26 cellular contexts compared by ENCODE assay signal in genomic region chr11:8932564-8933180, GRCh38. TPM values are rescaled to one million over a fixed set of nuclear protein-coding genes. Genes with fewer than 3 reads are reported as not detected.
DNase-seq lines count a peak whose midpoint lies in the region; ATAC-seq and TF ChIP-seq lines count a peak whose summit lies in the region.
"Had no signal": no experiment of that assay in that cellular context is flagged by ENCODE, and none has a peak within 500 bp of the region (broad histone marks: within the 10 kb centered on the region; RNA-seq: fewer than 3 reads in every experiment).

TSS of gene C11orf16 (minus strand) at chr11:8932947. CDS start at chr11:8932308, 639 bp downstream.

- H3K23ac ChIP-seq in mesenchymal stem cell (ENCODE audit: low read length in 2 of 2) = no peak within 1 kb of the TSS

- peak within 1 kb of the TSS; percentile 60 for H2AK5ac ChIP-seq in mesenchymal stem cell (ENCODE audit: low read length, severe bottlenecking)

- peak within 1 kb of the TSS; percentile 95 to 96 for H2BK12ac ChIP-seq in mesenchymal stem cell (ENCODE audit: low read length in 2 of 2)

- no peak for DNase-seq in natural killer cell treated with Interleukin-12 subunit alpha and Interleukin-12 subunit beta and Interleukin-15 and Interleukin-18, amount 100 ng/mL, for 72 hours (ENCODE audit: low spot score)
- no peak for DNase-seq in natural killer cell
- peak; percentile 27 for DNase-seq in NCI-H748 treated with DMSO at 0.1 percent for 48 hours (lab: John Stamatoyannopoulos, UW)
- no peak for DNase-seq in mesenchymal stem cell
- no peak for DNase-seq in HCEC 1CT
- DNase-seq: activated CD4-positive, alpha-beta memory T cell treated with anti-CD3 and anti-CD28 coated beads, Interleukin-2, amount 10 ng/mL, durations not matched to agents 7 days and 5 days; activated gamma-delta T cell treated with Interleukin-2 at 50 U/mL for 16 hours; adrenal gland; BE2C; Karpas-422; NCI-H2081 treated with DMSO at 0.1 percent for 48 hours; NCI-H510A treated with DMSO at 0.1 percent for 48 hours; ovary; spleen; stimulated activated CD4-positive, alpha-beta T cell treated with anti-CD3 and anti-CD28 coated beads, Interleukin-4, amount 100 ng/mL, for 24 hours; stimulated activated naive CD8-positive, alpha-beta T cell treated with anti-CD3 and anti-CD28 coated beads, Interleukin-15, Interleukin-2, amounts not matched to agents 100 U/mL and 50 U/mL, for 24 hours; tibial artery had no signal

- no peaks in the 10 kb centered on the region for H3K9me3 Mint-ChIP-seq in natural killer cell treated with Interleukin-12 subunit alpha and Interleukin-12 subunit beta and Interleukin-15 and Interleukin-18, amount 100 ng/mL, for 72 hours
- H3K9me3 Mint-ChIP-seq in natural killer cell = no peaks in the 10 kb centered on the region
- H3K9me3 Mint-ChIP-seq: activated CD4-positive, alpha-beta memory T cell treated with anti-CD3 and anti-CD28 coated beads, Interleukin-2, amount 10 ng/mL, durations not matched to agents 7 days and 5 days had no signal

- H3K27ac Mint-ChIP-seq in natural killer cell treated with Interleukin-12 subunit alpha and Interleukin-12 subunit beta and Interleukin-15 and Interleukin-18, amount 100 ng/mL, for 72 hours = no peak within 1 kb of the TSS
- H3K27ac Mint-ChIP-seq in natural killer cell = no peak within 1 kb of the TSS
- H3K27ac Mint-ChIP-seq: activated CD4-positive, alpha-beta memory T cell treated with anti-CD3 and anti-CD28 coated beads, Interleukin-2, amount 10 ng/mL, durations not matched to agents 7 days and 5 days had no signal

- peak within 1 kb of the TSS in 1 of 2 experiments; percentile 18 for H3K4ac ChIP-seq in mesenchymal stem cell (ENCODE audit: low read depth in 1 of 2, low read length in 2 of 2)

- H3K27ac ChIP-seq in mesenchymal stem cell (ENCODE audit: low read length, poor library complexity, severe bottlenecking) = no peak within 1 kb of the TSS
- H3K27ac ChIP-seq: adrenal gland, coronary artery, ovary, right atrium auricular region, spleen, tibial artery had no signal

- H2BK5ac ChIP-seq in mesenchymal stem cell (ENCODE audit: low read depth, low read length, poor library complexity, severe bottlenecking) = peak within 1 kb of the TSS; percentile 23

- no peak within 1 kb of the TSS for H3K4me3 Mint-ChIP-seq in natural killer cell treated with Interleukin-12 subunit alpha and Interleukin-12 subunit beta and Interleukin-15 and Interleukin-18, amount 100 ng/mL, for 72 hours
- H3K4me3 Mint-ChIP-seq in natural killer cell = no peak within 1 kb of the TSS
- H3K4me3 Mint-ChIP-seq: activated CD4-positive, alpha-beta memory T cell treated with anti-CD3 and anti-CD28 coated beads, Interleukin-2, amount 10 ng/mL, durations not matched to agents 7 days and 5 days had no signal

- H3K9ac ChIP-seq in mesenchymal stem cell (ENCODE audit: low read length) = no peak within 1 kb of the TSS

- peak within 1 kb of the TSS in 1 of 2 experiments; percentile 89 for H3K14ac ChIP-seq in mesenchymal stem cell (ENCODE audit: low read length in 2 of 2)

- TF ChIP-seq CTCF in natural killer cell (IDR thresholded peaks at IDR 0.05) = no peak

- no peaks in the 10 kb centered on the region for H3K27me3 ChIP-seq in mesenchymal stem cell (ENCODE audit: control insufficient read depth in 1 of 2, insufficient read depth in 1 of 2, low read length in 2 of 2)
- H3K27me3 ChIP-seq: adrenal gland, BE2C, ovary, right atrium auricular region, spleen, tibial artery had no signal

- no peaks in the 10 kb centered on the region for H3K36me3 Mint-ChIP-seq in natural killer cell treated with Interleukin-12 subunit alpha and Interleukin-12 subunit beta and Interleukin-15 and Interleukin-18, amount 100 ng/mL, for 72 hours
- H3K36me3 Mint-ChIP-seq in natural killer cell = no peaks in the 10 kb centered on the region

- H3K9me3 ChIP-seq in mesenchymal stem cell (ENCODE audit: control insufficient read depth, low read length) = no peaks in the 10 kb centered on the region
- H3K9me3 ChIP-seq: adrenal gland, BE2C, ovary, right atrium auricular region, spleen, tibial artery had no signal

- H3K4me1 ChIP-seq in mesenchymal stem cell (ENCODE audit: control insufficient read depth, insufficient read depth, low read depth, low read length) = peaks cover 11% of the 10 kb centered on the region
- H3K4me1 ChIP-seq: adrenal gland, BE2C, right atrium auricular region, spleen, tibial artery had no signal

- WGBS in mesenchymal stem cell = 87% methylated on average over 12 of the region's 12 CpGs

- intact Hi-C loops in natural killer cell (cut with micrococcal nuclease) = no loop called here

- H2AFZ ChIP-seq in mesenchymal stem cell (ENCODE audit: low read depth, low read length) = no peak within 1 kb of the TSS

- H3K4me1 Mint-ChIP-seq in natural killer cell treated with Interleukin-12 subunit alpha and Interleukin-12 subunit beta and Interleukin-15 and Interleukin-18, amount 100 ng/mL, for 72 hours (ENCODE audit: low read depth in 2 of 2) = no peaks in the 10 kb centered on the region
- H3K4me1 Mint-ChIP-seq in natural killer cell = no peaks in the 10 kb centered on the region
- H3K4me1 Mint-ChIP-seq: activated CD4-positive, alpha-beta memory T cell treated with anti-CD3 and anti-CD28 coated beads, Interleukin-2, amount 10 ng/mL, durations not matched to agents 7 days and 5 days had no signal

- peak within 1 kb of the TSS; percentile 84 for H4K91ac ChIP-seq in mesenchymal stem cell (ENCODE audit: low read length)

- no peaks in the 10 kb centered on the region for H3K27me3 Mint-ChIP-seq in natural killer cell treated with Interleukin-12 subunit alpha and Interleukin-12 subunit beta and Interleukin-15 and Interleukin-18, amount 100 ng/mL, for 72 hours
- peaks cover 2 to 9% of the 10 kb centered on the region in 2 donors for H3K27me3 Mint-ChIP-seq in natural killer cell (ENCODE audit: low read depth in 2 of 2)
- H3K27me3 Mint-ChIP-seq: activated CD4-positive, alpha-beta memory T cell treated with anti-CD3 and anti-CD28 coated beads, Interleukin-2, amount 10 ng/mL, durations not matched to agents 7 days and 5 days had no signal

- peak within 1 kb of the TSS; percentile 37 to 68 for H3K18ac ChIP-seq in mesenchymal stem cell (ENCODE audit: low read depth in 1 of 2, low read length in 2 of 2)

- H2BK120ac ChIP-seq in mesenchymal stem cell (ENCODE audit: low read depth, low read length) = no peak within 1 kb of the TSS

- H3K4me3 ChIP-seq in mesenchymal stem cell (ENCODE audit: insufficient read depth in 1 of 2, low read depth in 1 of 2, low read length in 2 of 2) = no peak within 1 kb of the TSS
- H3K4me3 ChIP-seq: adrenal gland, coronary artery, ovary, right atrium auricular region, spleen, tibial artery had no signal

- no peak within 1 kb of the TSS for H3K4me2 ChIP-seq in mesenchymal stem cell (ENCODE audit: low read length, poor library complexity, severe bottlenecking)

- H3K79me1 ChIP-seq in mesenchymal stem cell (replicated peaks; ENCODE audit: low read length, poor library complexity, severe bottlenecking) = no peaks in the 10 kb centered on the region

- H3K36me3 ChIP-seq in mesenchymal stem cell (ENCODE audit: control insufficient read depth in 1 of 2, insufficient read depth in 2 of 2, low read depth in 1 of 2, low read length in 2 of 2) = no peaks in the 10 kb centered on the region
- H3K36me3 ChIP-seq: adrenal gland, BE2C, ovary, right atrium auricular region, spleen, tibial artery had no signal

- peak within 1 kb of the TSS; percentile 65 for H2BK15ac ChIP-seq in mesenchymal stem cell (ENCODE audit: low read depth, poor library complexity, severe bottlenecking)

- peak; percentile 29 to 55 for ATAC-seq in natural killer cell treated with Interleukin-12 subunit alpha and Interleukin-12 subunit beta and Interleukin-15 and Interleukin-18, amount 100 ng/mL, for 72 hours
- no peak for ATAC-seq in natural killer cell
- no peak for ATAC-seq in HG02885 (IDR thresholded peaks at IDR 0.05; ENCODE audit: poor library complexity, unreplicated experiment)
- ATAC-seq in HG03095 (IDR thresholded peaks at IDR 0.05; ENCODE audit: unreplicated experiment) = no peak
- ATAC-seq in GM21360 (IDR thresholded peaks at IDR 0.05; ENCODE audit: unreplicated experiment) = no peak
- ATAC-seq: stimulated activated naive CD8-positive, alpha-beta T cell treated with anti-CD3 and anti-CD28 coated beads, Interleukin-15, Interleukin-2, amounts not matched to agents 100 U/mL and 50 U/mL, for 24 hours had no signal

- no peak within 1 kb of the TSS for H4K8ac ChIP-seq in mesenchymal stem cell (ENCODE audit: low read length)

RNA-seq across cellular contexts. Expression of gene C11orf16, which starts in this region (rescaled TPM):
- not detected for total RNA-seq in natural killer cell treated with Interleukin-12 subunit alpha and Interleukin-12 subunit beta and Interleukin-15 and Interleukin-18, amount 100 ng/mL, for 72 hours
- not detected for total RNA-seq in natural killer cell
- polyA plus RNA-seq in mesenchymal stem cell (2013, experiment 1 of 2) = not detected
- not detected for polyA plus RNA-seq in mesenchymal stem cell (2013, experiment 2 of 2)
- total RNA-seq: A673; activated CD4-positive, alpha-beta memory T cell treated with anti-CD3 and anti-CD28 coated beads, Interleukin-2, amount 10 ng/mL, durations not matched to agents 7 days and 5 days; adrenal gland; glomerular endothelial cell; H4; HT1080; right atrium auricular region; spleen had no signal
- polyA plus RNA-seq: ovary, spleen had no signal

Comparison
In these comparisons a context has a peak if more than half of its experiments do, and no peak if none do; other contexts are left out.
1. Peak in ATAC-seq in natural killer cell treated with Interleukin-12 subunit alpha and Interleukin-12 subunit beta and Interleukin-15 and Interleukin-18, amount 100 ng/mL, for 72 hours; RNA of the gene not detected or under 1 TPM.